Comparison of ENCODE assay signal across 14 cellular contexts in the genomic region with DNA sequence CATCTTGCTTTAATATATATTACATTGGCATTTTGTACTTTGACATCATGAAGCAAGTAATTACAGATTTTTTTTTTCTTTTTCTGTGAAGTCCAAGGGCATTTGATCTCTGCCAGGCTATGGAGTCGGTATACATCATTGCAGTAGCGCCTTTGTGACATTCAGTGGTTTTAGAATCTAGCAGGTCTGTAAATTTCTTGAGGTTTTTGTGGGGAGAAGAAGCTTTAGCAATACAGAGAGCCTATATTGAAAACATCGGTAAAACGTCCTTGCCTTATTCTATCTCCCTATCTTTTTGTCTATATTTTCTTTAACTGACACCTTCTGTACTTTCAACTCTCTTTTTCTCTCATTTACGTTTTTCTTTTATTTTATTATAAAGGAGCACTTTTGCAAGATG. TPM values are rescaled to one million over a fixed set of nuclear protein-coding genes. Genes with fewer than 3 reads are reported as not detected.
A peak's percentile ranks its signal among the peaks of the same experiment; 100 is the strongest.
DNase-seq lines count a peak whose midpoint lies in the region; ATAC-seq and TF ChIP-seq lines count a peak whose summit lies in the region.
"Had no signal": no experiment of that assay in that cellular context is flagged by ENCODE, and none has a peak within 500 bp of the region (broad histone marks: within the 10 kb centered on the region; RNA-seq: fewer than 3 reads in every experiment).

No MANE protein-coding gene starts in this region.

- H3K4me3 Mint-ChIP-seq in activated CD4-positive, alpha-beta T cell treated with anti-CD3 and anti-CD28 coated beads, Interleukin-2, amount 10 ng/mL, durations not matched to agents 24 days and 14 days: peak overlapping the region; percentile 28
- H3K4me3 Mint-ChIP-seq in activated T-helper 17 cell treated with anti-CD3 and anti-CD28 coated beads, Interleukin-2, amount 50 U/mL, for 72 hours: peak overlapping the region; percentile 33

- no peaks in the 10 kb centered on the region for H3K9me3 ChIP-seq in neutrophil
- H3K9me3 ChIP-seq in upper lobe of right lung: no peaks in the 10 kb centered on the region
- no peaks in the 10 kb centered on the region for H3K9me3 ChIP-seq in sigmoid colon

- H3K27me3 Mint-ChIP-seq in activated CD4-positive, alpha-beta T cell treated with anti-CD3 and anti-CD28 coated beads, Interleukin-2, amount 10 ng/mL, durations not matched to agents 24 days and 14 days: no peaks in the 10 kb centered on the region
- H3K27me3 Mint-ChIP-seq in activated T-helper 17 cell treated with anti-CD3 and anti-CD28 coated beads, Interleukin-2, amount 50 U/mL, for 72 hours: no peaks in the 10 kb centered on the region

- no peaks in the 10 kb centered on the region for H3K36me3 Mint-ChIP-seq in activated CD4-positive, alpha-beta T cell treated with anti-CD3 and anti-CD28 coated beads, Interleukin-2, amount 10 ng/mL, durations not matched to agents 24 days and 14 days (ENCODE audit: low read depth)
- H3K36me3 Mint-ChIP-seq in activated T-helper 17 cell treated with anti-CD3 and anti-CD28 coated beads, Interleukin-2, amount 50 U/mL, for 72 hours (ENCODE audit: low read depth): no peaks in the 10 kb centered on the region

- intact Hi-C loops in activated CD4-positive, alpha-beta T cell treated with anti-CD3 and anti-CD28 coated beads, Interleukin-2, amount 10 ng/mL, durations not matched to agents 24 days and 14 days (cut with micrococcal nuclease): loop anchor here (1.0 to 5.0 kb wide), 6 partner anchors 47 to 153 kb away; partner anchors contain the start of gene DUSP22
- intact Hi-C loops in upper lobe of right lung (cut with DNase I) (no loop called here), sigmoid colon (cut with DNase I) (loop anchor here (10.0 kb wide), 1 partner anchor 1045 kb away; the partner anchor contains the start of gene FOXF2)

- H3K9me3 Mint-ChIP-seq in activated CD4-positive, alpha-beta T cell treated with anti-CD3 and anti-CD28 coated beads, Interleukin-2, amount 10 ng/mL, durations not matched to agents 24 days and 14 days: no peaks in the 10 kb centered on the region
- H3K9me3 Mint-ChIP-seq in activated T-helper 17 cell treated with anti-CD3 and anti-CD28 coated beads, Interleukin-2, amount 50 U/mL, for 72 hours: no peaks in the 10 kb centered on the region

- no peak for TF ChIP-seq POLR2A in sigmoid colon (IDR thresholded peaks at IDR 0.05)

- H3K4me3 ChIP-seq in neutrophil (ENCODE audit: low read depth in 1 of 2, low read length in 1 of 2): no peak overlapping the region
- no peak overlapping the region for H3K4me3 ChIP-seq in upper lobe of right lung
- no peak overlapping the region for H3K4me3 ChIP-seq in sigmoid colon

- peak overlapping the region; percentile 73 for H3K27ac ChIP-seq in neutrophil
- no peak overlapping the region for H3K27ac ChIP-seq in upper lobe of right lung
- H3K27ac ChIP-seq in sigmoid colon: no peak overlapping the region

- H3K36me3 ChIP-seq in neutrophil (no peaks in the 10 kb centered on the region), upper lobe of right lung (no peaks in the 10 kb centered on the region), sigmoid colon (no peaks in the 10 kb centered on the region)

- TF ChIP-seq CTCF in neutrophil (IDR thresholded peaks at IDR 0.05) (no peak), upper lobe of right lung (IDR thresholded peaks at IDR 0.05) (no peak), sigmoid colon (IDR thresholded peaks at IDR 0.05) (no peak)

- no peaks in the 10 kb centered on the region for H3K27me3 ChIP-seq in neutrophil
- no peaks in the 10 kb centered on the region for H3K27me3 ChIP-seq in upper lobe of right lung
- no peaks in the 10 kb centered on the region for H3K27me3 ChIP-seq in sigmoid colon

- peak; percentile 19 for ATAC-seq in HG02852 (IDR thresholded peaks at IDR 0.05; ENCODE audit: unreplicated experiment)
- ATAC-seq in activated T-helper 17 cell treated with anti-CD3 and anti-CD28 coated beads, Interleukin-2, amount 50 U/mL, for 72 hours (replicated peaks): peak; percentile 69
- no peak for ATAC-seq in upper lobe of right lung
- no peak for ATAC-seq in GM21723 (IDR thresholded peaks at IDR 0.05; ENCODE audit: unreplicated experiment)

- peaks cover 52% of the 10 kb centered on the region for H3K4me1 Mint-ChIP-seq in activated CD4-positive, alpha-beta T cell treated with anti-CD3 and anti-CD28 coated beads, Interleukin-2, amount 10 ng/mL, durations not matched to agents 24 days and 14 days
- H3K4me1 Mint-ChIP-seq in activated T-helper 17 cell treated with anti-CD3 and anti-CD28 coated beads, Interleukin-2, amount 50 U/mL, for 72 hours: peaks cover 27% of the 10 kb centered on the region

- peak overlapping the region; percentile 23 for H3K27ac Mint-ChIP-seq in activated CD4-positive, alpha-beta T cell treated with anti-CD3 and anti-CD28 coated beads, Interleukin-2, amount 10 ng/mL, durations not matched to agents 24 days and 14 days
- no peak overlapping the region for H3K27ac Mint-ChIP-seq in activated T-helper 17 cell treated with anti-CD3 and anti-CD28 coated beads, Interleukin-2, amount 50 U/mL, for 72 hours

- no peak for TF ChIP-seq EP300 in sigmoid colon (IDR thresholded peaks at IDR 0.05)

- WGBS in sigmoid colon, 2 donors: 51 to 79% methylated on average over 5 of the region's 5 CpGs

- DNase-seq in activated CD4-positive, alpha-beta T cell treated with anti-CD3 and anti-CD28 coated beads, Interleukin-2, amount 10 ng/mL, durations not matched to agents 24 days and 14 days: peak; percentile 71
- no peak for DNase-seq in activated CD4-positive, alpha-beta T cell treated with anti-CD3 and anti-CD28 coated beads, Interleukin-2, amount 50 U/mL, for 1 hour
- DNase-seq in upper lobe of right lung (no peak), sigmoid colon (no peak)
- DNase-seq: activated CD4-positive, CD25-positive, alpha-beta regulatory T cell; anterior cingulate cortex; NCI-H187; NCI-H345 had no signal

- peaks cover 65 to 75% of the 10 kb centered on the region in 2 experiments for H3K4me1 ChIP-seq in neutrophil (ENCODE audit: control insufficient read depth in 1 of 2, insufficient read depth in 1 of 2, low read depth in 1 of 2, low read length in 1 of 2)
- H3K4me1 ChIP-seq in upper lobe of right lung: peaks cover 16% of the 10 kb centered on the region
- peaks cover 0 to 5% (median 0%) of the 10 kb centered on the region in 4 donors for H3K4me1 ChIP-seq in sigmoid colon

RNA-seq across cellular contexts. Expression of gene DUSP22, which starts 47.2 kb away (rescaled TPM):
- 22.5 and 24.0 TPM in 2 replicates for total RNA-seq in activated CD4-positive, alpha-beta T cell treated with anti-CD3 and anti-CD28 coated beads, Interleukin-2, amount 10 ng/mL, durations not matched to agents 24 days and 14 days
- 10 to 100 TPM; 23.3 to 27.4 TPM for total RNA-seq in activated T-helper 17 cell treated with anti-CD3 and anti-CD28 coated beads, Interleukin-2, amount 50 U/mL, for 72 hours
- 61.2 TPM for total RNA-seq in upper lobe of right lung
- total RNA-seq in sigmoid colon: 100 to 1,000 TPM in 1 of 4 donors, 10 to 100 TPM in 3; 55.6 to 113 (median 80.5) TPM
- 10 to 100 TPM; 15.7 to 35.3 (median 32.4) TPM for polyA plus RNA-seq in sigmoid colon

RNA-seq across cellular contexts. Expression of gene IRF4, which starts 52.1 kb away (rescaled TPM):
- 831 and 846 TPM in 2 replicates for total RNA-seq in activated CD4-positive, alpha-beta T cell treated with anti-CD3 and anti-CD28 coated beads, Interleukin-2, amount 10 ng/mL, durations not matched to agents 24 days and 14 days
- total RNA-seq in activated T-helper 17 cell treated with anti-CD3 and anti-CD28 coated beads, Interleukin-2, amount 50 U/mL, for 72 hours: 100 to 1,000 TPM; 477 to 704 TPM
- total RNA-seq in upper lobe of right lung: 3.7 TPM
- total RNA-seq in sigmoid colon: under 1 TPM; 0.28 to 0.68 (median 0.34) TPM
- 1 to 10 TPM in 1 of 3 donors, under 1 TPM in 2; 0.46 to 9.3 (median 0.60) TPM for polyA plus RNA-seq in sigmoid colon
- total RNA-seq: MCF 10A, renal cortical epithelial cell had no signal

Comparison
In these comparisons a context has a peak if more than half of its experiments do, and no peak if none do; other contexts are left out.
1. ATAC-seq: peak in HG02852 (single experiment) and activated T-helper 17 cell treated with anti-CD3 and anti-CD28 coated beads, Interleukin-2, amount 50 U/mL, for 72 hours (single experiment); none in upper lobe of right lung (single experiment) and GM21723 (single experiment).
2. RNA of gene IRF4, which starts 52.1 kb away (total RNA-seq): 831 to 846 TPM in activated CD4-positive, alpha-beta T cell treated with anti-CD3 and anti-CD28 coated beads, Interleukin-2, amount 10 ng/mL, durations not matched to agents 24 days and 14 days and 477 to 704 TPM in activated T-helper 17 cell treated with anti-CD3 and anti-CD28 coated beads, Interleukin-2, amount 50 U/mL, for 72 hours; 3.7 TPM in upper lobe of right lung (single experiment) and 0.28 to 0.68 TPM in sigmoid colon; every median in the first group is over 100 times any median in the second.